ENCODE assay signal across 2 cellular contexts in the genomic region with DNA sequence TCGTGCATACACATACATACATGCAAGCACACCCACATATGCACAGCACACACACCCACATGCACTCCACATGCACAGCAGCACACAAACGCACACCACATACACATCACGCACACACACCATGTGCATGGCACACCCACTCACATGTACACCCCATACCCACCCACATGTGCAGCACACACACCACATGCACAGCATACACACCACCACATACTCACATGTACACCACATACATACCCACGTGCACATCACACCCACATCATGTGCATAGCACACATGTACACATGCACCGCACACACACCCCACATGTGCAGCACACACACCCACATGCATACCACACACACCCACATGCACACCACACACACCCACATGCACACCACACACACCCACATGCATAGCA.
TF ChIP-seq lines count a peak whose summit lies in the region.

No MANE protein-coding gene starts in this region.

TF ChIP-seq in IMR-90, 13 proteins besides CTCF, POLR2A, EP300 and RAD21:
- TF ChIP-seq BHLHE40 (IDR thresholded peaks at IDR 0.05; ENCODE audit: low read depth, low read length), result no peak
- no peak for TF ChIP-seq CHD1 (IDR thresholded peaks at IDR 0.05; ENCODE audit: low read depth, low read length)
- TF ChIP-seq, protein P1, sequence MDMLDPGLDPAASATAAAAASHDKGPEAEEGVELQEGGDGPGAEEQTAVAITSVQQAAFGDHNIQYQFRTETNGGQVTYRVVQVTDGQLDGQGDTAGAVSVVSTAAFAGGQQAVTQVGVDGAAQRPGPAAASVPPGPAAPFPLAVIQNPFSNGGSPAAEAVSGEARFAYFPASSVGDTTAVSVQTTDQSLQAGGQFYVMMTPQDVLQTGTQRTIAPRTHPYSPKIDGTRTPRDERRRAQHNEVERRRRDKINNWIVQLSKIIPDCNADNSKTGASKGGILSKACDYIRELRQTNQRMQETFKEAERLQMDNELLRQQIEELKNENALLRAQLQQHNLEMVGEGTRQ (IDR thresholded peaks at IDR 0.05; ENCODE audit: low read depth, low read length), result no peak
- TF ChIP-seq, protein P2, sequence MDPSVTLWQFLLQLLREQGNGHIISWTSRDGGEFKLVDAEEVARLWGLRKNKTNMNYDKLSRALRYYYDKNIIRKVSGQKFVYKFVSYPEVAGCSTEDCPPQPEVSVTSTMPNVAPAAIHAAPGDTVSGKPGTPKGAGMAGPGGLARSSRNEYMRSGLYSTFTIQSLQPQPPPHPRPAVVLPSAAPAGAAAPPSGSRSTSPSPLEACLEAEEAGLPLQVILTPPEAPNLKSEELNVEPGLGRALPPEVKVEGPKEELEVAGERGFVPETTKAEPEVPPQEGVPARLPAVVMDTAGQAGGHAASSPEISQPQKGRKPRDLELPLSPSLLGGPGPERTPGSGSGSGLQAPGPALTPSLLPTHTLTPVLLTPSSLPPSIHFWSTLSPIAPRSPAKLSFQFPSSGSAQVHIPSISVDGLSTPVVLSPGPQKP (IDR thresholded peaks at IDR 0.05; ENCODE audit: borderline replicate concordance, low read depth, low read length), result no peak
- no peak for TF ChIP-seq MXI1 (IDR thresholded peaks at IDR 0.05; ENCODE audit: borderline replicate concordance, low read depth, low read length)
- no peak for TF ChIP-seq MAFK (IDR thresholded peaks at IDR 0.05; ENCODE audit: low read depth, low read length)
- TF ChIP-seq CEBPB (IDR thresholded peaks at IDR 0.05; ENCODE audit: low read depth, low read length), result no peak
- TF ChIP-seq MAZ (IDR thresholded peaks at IDR 0.05; ENCODE audit: borderline replicate concordance, low read depth, low read length), result no peak
- no peak for TF ChIP-seq RFX5 (IDR thresholded peaks at IDR 0.05; ENCODE audit: low read depth, low read length)
- TF ChIP-seq SMC3 (IDR thresholded peaks at IDR 0.05; ENCODE audit: low read depth, low read length), result no peak
- no peak for TF ChIP-seq RCOR1 (IDR thresholded peaks at IDR 0.05; ENCODE audit: insufficient replicate concordance, low read length)
- no peak for TF ChIP-seq NFE2L2 (IDR thresholded peaks at IDR 0.05; ENCODE audit: low read depth, low read length)
- no peak for TF ChIP-seq FOS (IDR thresholded peaks at IDR 0.05; ENCODE audit: low read depth, low read length)

TF ChIP-seq in endothelial cell of umbilical vein, 7 proteins besides CTCF, POLR2A, EP300 and RAD21:
- TF ChIP-seq GATA2 (IDR thresholded peaks at IDR 0.05; ENCODE audit: insufficient read depth, insufficient read length, low read depth, low read length) (no peak), JUN (IDR thresholded peaks at IDR 0.05; ENCODE audit: borderline replicate concordance, insufficient read depth, insufficient read length, low read depth) (no peak), EZH2 (IDR thresholded peaks at IDR 0.05; ENCODE audit: borderline replicate concordance, low read depth, low read length, severe bottlenecking) (no peak), MYC (IDR thresholded peaks at IDR 0.05; ENCODE audit: low read depth, low read length) (no peak)
- TF ChIP-seq, protein P3, sequence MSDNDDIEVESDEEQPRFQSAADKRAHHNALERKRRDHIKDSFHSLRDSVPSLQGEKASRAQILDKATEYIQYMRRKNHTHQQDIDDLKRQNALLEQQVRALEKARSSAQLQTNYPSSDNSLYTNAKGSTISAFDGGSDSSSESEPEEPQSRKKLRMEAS (IDR thresholded peaks at IDR 0.05; ENCODE audit: insufficient read depth, insufficient read length), result peak; percentile 6
